ENCODE assay signal across 11 cellular contexts in genomic region chr1:55287732-55288131, GRCh38.
DNase-seq lines count a peak whose midpoint lies in the region; ATAC-seq and TF ChIP-seq lines count a peak whose summit lies in the region.
"Had no signal": no experiment of that assay in that cellular context is flagged by ENCODE, and none has a peak within 500 bp of the region (broad histone marks: within the 10 kb centered on the region; RNA-seq: fewer than 3 reads in every experiment).

No MANE protein-coding gene starts in this region.

- H3K4me1 ChIP-seq in BLaER1 treated with 17β-estradiol and CSF1 and Interleukin-3, amounts not matched to agents 10 nM and 100 nM, result peaks cover 26 to 50% (median 41%) of the 10 kb centered on the region in 10 experiments

- H3K4me2 ChIP-seq in BLaER1 treated with 17β-estradiol and CSF1 and Interleukin-3, amounts not matched to agents 10 nM and 100 nM, result peak overlapping the region; percentile 70 to 92 (median 86)

- H3K27me3 ChIP-seq in BLaER1 treated with 17β-estradiol and CSF1 and Interleukin-3, amounts not matched to agents 10 nM and 100 nM, result no peaks in the 10 kb centered on the region
- H3K27me3 ChIP-seq in WERI-Rb-1 (ENCODE audit: insufficient read depth, low read depth, severe bottlenecking), result peaks cover 9% of the 10 kb centered on the region

- peak overlapping the region in 9 of 11 experiments; percentile 10 to 67 (median 53); a peak in 14 of 22 replicates for H3K9ac ChIP-seq in BLaER1 treated with 17β-estradiol and CSF1 and Interleukin-3, amounts not matched to agents 10 nM and 100 nM

- no peaks in the 10 kb centered on the region for H3K36me3 ChIP-seq in BLaER1 treated with 17β-estradiol and CSF1 and Interleukin-3, amounts not matched to agents 10 nM and 100 nM
- no peaks in the 10 kb centered on the region for H3K36me3 ChIP-seq in WERI-Rb-1

- peak overlapping the region; percentile 11 to 63 (median 40); a peak in 17 of 20 replicates for H3K4me3 ChIP-seq in BLaER1 treated with 17β-estradiol and CSF1 and Interleukin-3, amounts not matched to agents 10 nM and 100 nM
- no peak overlapping the region for H3K4me3 ChIP-seq in WERI-Rb-1 (ENCODE audit: low read depth, low read length)

- no peaks in the 10 kb centered on the region for H4K20me1 ChIP-seq in BLaER1 treated with 17β-estradiol and CSF1 and Interleukin-3, amounts not matched to agents 10 nM and 100 nM

- no peak for TF ChIP-seq CTCF in WERI-Rb-1 (IDR thresholded peaks at IDR 0.05; ENCODE audit: low read depth, low read length)

- DNase-seq in WERI-Rb-1 (peak; percentile 61), epidermal melanocyte (ENCODE audit: insufficient read length, low spot score) (no peak), NCI-H2029 (lab: John Stamatoyannopoulos, UW) (no peak), NAMALWA (ENCODE audit: low spot score) (no peak), D341Med (ENCODE audit: low spot score) (no peak)
- DNase-seq: activated CD4-positive, alpha-beta T cell treated with anti-CD3 and anti-CD28 coated beads, Interleukin-2, amount 50 U/mL, for 1 hour; CD4-positive, alpha-beta T cell; nephron progenitor cell had no signal

- ATAC-seq in GM19372 (IDR thresholded peaks at IDR 0.05; ENCODE audit: low read depth, unreplicated experiment), result peak; percentile 36
- ATAC-seq in HG02981 (IDR thresholded peaks at IDR 0.05; ENCODE audit: unreplicated experiment), result peak; percentile 13

- peaks cover 0 to 35% (median 13%) of the 10 kb centered on the region in 11 experiments; a peak in 16 of 22 replicates for H3K9me3 ChIP-seq in BLaER1 treated with 17β-estradiol and CSF1 and Interleukin-3, amounts not matched to agents 10 nM and 100 nM (replicated peaks in 1 of 11)
- no peaks in the 10 kb centered on the region for H3K9me3 ChIP-seq in WERI-Rb-1 (ENCODE audit: severe bottlenecking)

- peak overlapping the region in 10 of 11 experiments; percentile 37 to 83 (median 60); a peak in 19 of 22 replicates for H3K27ac ChIP-seq in BLaER1 treated with 17β-estradiol and CSF1 and Interleukin-3, amounts not matched to agents 10 nM and 100 nM
- H3K27ac ChIP-seq in WERI-Rb-1, result no peak overlapping the region
